In the genomic region with DNA sequence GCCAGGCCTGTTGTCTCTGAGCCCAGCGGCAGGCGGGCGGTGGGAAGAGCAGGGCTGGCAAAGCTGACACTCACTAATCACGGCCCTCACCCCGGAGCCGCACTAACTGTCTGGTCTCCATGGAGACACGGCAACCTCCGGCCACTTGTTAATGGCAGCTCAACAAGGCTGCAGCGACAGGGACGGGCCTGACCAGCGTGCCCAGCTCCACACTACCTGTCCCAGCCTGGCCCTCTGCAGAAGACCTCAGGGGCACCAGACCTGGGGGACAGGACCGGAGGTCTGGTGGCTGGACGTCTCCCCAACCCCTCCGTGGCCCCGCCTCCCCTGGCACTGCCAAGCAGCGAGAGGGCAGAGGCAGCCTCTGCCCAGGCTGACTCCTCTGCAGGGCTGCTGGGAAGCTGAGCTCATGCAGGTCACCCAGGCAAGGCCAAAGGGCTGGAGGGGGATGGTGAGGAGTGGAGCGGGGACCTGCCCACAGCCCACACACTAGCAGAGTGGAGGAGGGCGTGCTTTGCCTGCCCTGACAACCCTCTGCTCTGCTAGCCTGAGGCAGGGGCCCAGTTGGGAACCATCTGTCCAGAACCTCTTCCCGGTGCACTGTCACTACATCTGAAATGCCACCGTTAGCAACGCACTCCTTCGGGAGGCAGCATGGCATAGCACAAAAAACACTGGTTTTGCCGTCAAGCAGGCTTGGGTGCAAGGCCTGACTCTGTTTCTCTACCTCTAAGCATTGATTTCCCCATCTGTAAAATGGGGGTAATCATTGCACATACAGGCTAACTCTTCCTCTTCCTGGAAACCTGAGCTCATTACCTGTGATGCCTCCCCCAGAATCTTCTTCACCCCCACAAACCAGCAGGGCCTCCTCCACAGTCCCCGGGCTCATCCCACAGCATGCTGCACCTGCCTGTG, we compare ENCODE assay signal across 9 cellular contexts.
DNase-seq lines count a peak whose midpoint lies in the region; ATAC-seq and FAIRE-seq lines count a peak whose summit lies in the region.
"Had no signal": no experiment of that assay in that cellular context is flagged by ENCODE, and none has a peak within 500 bp of the region (broad histone marks: within the 10 kb centered on the region; RNA-seq: fewer than 3 reads in every experiment).

No MANE protein-coding gene starts in this region.

- DNase-seq in NCI-H1105 treated with DMSO at 0.1 percent for 48 hours (lab: John Stamatoyannopoulos, UW) = peak; percentile 42
- DNase-seq in NCI-H1105 (lab: John Stamatoyannopoulos, UW) = no peak
- DNase-seq in activated naive CD8-positive, alpha-beta T cell treated with anti-CD3 and anti-CD28 coated beads, Interleukin-2, amount 50 U/mL, for 24 hours = no peak
- DNase-seq in left kidney (ENCODE audit: low read depth, low spot score) = peak; percentile 94
- DNase-seq in substantia nigra (lab: John Stamatoyannopoulos, UW) = peak in 45 of 49 donors; percentile 25 to 88 (median 60)
- no peak for DNase-seq in stimulated activated CD4-positive, alpha-beta T cell treated with anti-CD3 and anti-CD28 coated beads, Interleukin-4, amount 100 ng/mL, for 4 hours
- DNase-seq in T-helper 2 cell = no peak
- DNase-seq in GM19239 (ENCODE audit: insufficient read length, low spot score) = no peak

- FAIRE-seq in GM19239 (lab: Jason Lieb, UNC) = no peak

- peak overlapping the region; percentile 55 for H3K27ac ChIP-seq in substantia nigra (ENCODE audit: low read depth, low read length, poor library complexity, severe bottlenecking)
- H3K27ac ChIP-seq: 22Rv1 had no signal

- ATAC-seq in activated naive CD8-positive, alpha-beta T cell treated with anti-CD3 and anti-CD28 coated beads, Interleukin-2, amount 50 U/mL, for 24 hours = no peak

- no peaks in the 10 kb centered on the region for H3K27me3 Mint-ChIP-seq in activated naive CD8-positive, alpha-beta T cell treated with anti-CD3 and anti-CD28 coated beads, Interleukin-2, amount 50 U/mL, for 24 hours

- H3K36me3 Mint-ChIP-seq in activated naive CD8-positive, alpha-beta T cell treated with anti-CD3 and anti-CD28 coated beads, Interleukin-2, amount 50 U/mL, for 24 hours (ENCODE audit: low read depth) = peaks cover 1% of the 10 kb centered on the region

- H3K4me3 Mint-ChIP-seq in activated naive CD8-positive, alpha-beta T cell treated with anti-CD3 and anti-CD28 coated beads, Interleukin-2, amount 50 U/mL, for 24 hours = no peak overlapping the region

- H3K27ac Mint-ChIP-seq in activated naive CD8-positive, alpha-beta T cell treated with anti-CD3 and anti-CD28 coated beads, Interleukin-2, amount 50 U/mL, for 24 hours = peak overlapping the region; percentile 95

- H3K4me1 Mint-ChIP-seq in activated naive CD8-positive, alpha-beta T cell treated with anti-CD3 and anti-CD28 coated beads, Interleukin-2, amount 50 U/mL, for 24 hours = peaks cover 65% of the 10 kb centered on the region

- no peaks in the 10 kb centered on the region for H3K9me3 Mint-ChIP-seq in activated naive CD8-positive, alpha-beta T cell treated with anti-CD3 and anti-CD28 coated beads, Interleukin-2, amount 50 U/mL, for 24 hours

Comparison
In these comparisons a context has a peak if more than half of its experiments do, and no peak if none do; other contexts are left out.
1. DNase-seq: peak in NCI-H1105 treated with DMSO at 0.1 percent for 48 hours (single experiment), left kidney (single experiment) and substantia nigra (45 of 49); none in NCI-H1105 (single experiment), activated naive CD8-positive, alpha-beta T cell treated with anti-CD3 and anti-CD28 coated beads, Interleukin-2, amount 50 U/mL, for 24 hours (single experiment), stimulated activated CD4-positive, alpha-beta T cell treated with anti-CD3 and anti-CD28 coated beads, Interleukin-4, amount 100 ng/mL, for 4 hours (0 of 2), T-helper 2 cell (0 of 5) and GM19239 (single experiment).